Comparison of ENCODE assay signal across 5 cellular contexts in the genomic region with DNA sequence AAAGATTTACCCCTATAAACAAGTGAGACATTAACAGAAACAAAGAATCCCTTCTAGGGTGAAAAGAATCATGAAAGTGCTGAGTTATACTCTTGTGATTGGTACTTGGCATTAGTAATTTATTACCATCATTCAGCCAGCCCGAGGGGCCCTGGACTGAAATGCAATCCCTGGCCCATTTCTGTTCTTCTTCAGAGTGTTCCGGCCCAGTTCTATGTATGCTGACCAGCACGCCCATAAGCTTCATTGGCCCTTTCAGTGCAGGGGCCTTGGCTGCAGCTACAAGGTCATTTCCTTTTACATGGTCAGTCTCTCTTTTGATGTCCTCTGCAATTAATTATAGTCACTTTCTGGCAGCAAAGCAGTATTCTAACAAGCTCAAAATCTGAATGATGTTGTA. TPM values are rescaled to one million over a fixed set of nuclear protein-coding genes. Genes with fewer than 3 reads are reported as not detected.
"Had no signal": no experiment of that assay in that cellular context is flagged by ENCODE, and none has a peak within 500 bp of the region (broad histone marks: within the 10 kb centered on the region; RNA-seq: fewer than 3 reads in every experiment).

No MANE protein-coding gene starts in this region.

RNA-seq across cellular contexts. Expression of a gene that starts 41.2 kb away (rescaled TPM):
- total RNA-seq: GM23248, H7, HepG2, HFFc6 had no signal
- polyA plus RNA-seq: HepG2, IgD-negative memory B cell had no signal
